8 cellular contexts compared by ENCODE assay signal in genomic region chr2:156322103-156322671, GRCh38. TPM values are rescaled to one million over a fixed set of nuclear protein-coding genes. Genes with fewer than 3 reads are reported as not detected.
DNase-seq lines count a peak whose midpoint lies in the region; ATAC-seq and TF ChIP-seq lines count a peak whose summit lies in the region.

No MANE protein-coding gene starts in this region.

- in situ Hi-C loops in gastrocnemius medialis (cut with MboI; ENCODE audit: low sequenced_read_pairs in 4 of 4): no loop called here

- H3K36me3 ChIP-seq in colonic mucosa (no peaks in the 10 kb centered on the region), gastrocnemius medialis (peaks cover 0 to 11% of the 10 kb centered on the region in 2 donors), uterus (no peaks in the 10 kb centered on the region)

- DNase-seq in colonic mucosa (peak; percentile 60), gastrocnemius medialis (no peak), germinal center (ENCODE audit: low spot score) (no peak), NCI-H1105 treated with DMSO at 0.1 percent for 48 hours (lab: John Stamatoyannopoulos, UW) (no peak), uterus (no peak)

- intact Hi-C loops in colonic mucosa (cut with DNase I): loop anchor here (10.0 kb wide), 2 partner anchors 127 to 947 kb away; no protein-coding TSS in a partner anchor
- intact Hi-C loops in gastrocnemius medialis (cut with DNase I; ENCODE audit: low total_unique reads): no loop called here
- intact Hi-C loops in uterus (cut with DNase I; ENCODE audit: low total_unique reads): no loop called here

- TF ChIP-seq CTCF in colonic mucosa (IDR thresholded peaks at IDR 0.05): no peak
- no peak for TF ChIP-seq CTCF in gastrocnemius medialis (IDR thresholded peaks at IDR 0.05 in 4 of 5, conservative IDR thresholded peaks at IDR 0.05 in 1 of 5)
- no peak for TF ChIP-seq CTCF in uterus (IDR thresholded peaks at IDR 0.05)

- H3K4me3 ChIP-seq in colonic mucosa: peak overlapping the region; percentile 32
- H3K4me3 ChIP-seq in gastrocnemius medialis: peak overlapping the region; percentile 47 to 59 (median 52)
- no peak overlapping the region for H3K4me3 ChIP-seq in uterus

- no peaks in the 10 kb centered on the region for H3K4me1 ChIP-seq in colonic mucosa
- H3K4me1 ChIP-seq in gastrocnemius medialis: peaks cover 11 to 16% of the 10 kb centered on the region in 2 donors
- peaks cover 0 to 12% of the 10 kb centered on the region in 2 donors for H3K4me1 ChIP-seq in uterus

- no peak overlapping the region for H3K27ac ChIP-seq in colonic mucosa
- H3K27ac ChIP-seq in gastrocnemius medialis: no peak overlapping the region
- H3K27ac ChIP-seq in uterus: no peak overlapping the region

- peak overlapping the region in 1 of 2 donors; percentile 64 for H3K9ac ChIP-seq in colonic mucosa (ENCODE audit: low read depth in 2 of 2, low read length in 2 of 2)

- TF ChIP-seq POLR2A in gastrocnemius medialis (IDR thresholded peaks at IDR 0.05): no peak
- TF ChIP-seq POLR2A in uterus (IDR thresholded peaks at IDR 0.05): no peak

- no peaks in the 10 kb centered on the region for H3K9me3 ChIP-seq in colonic mucosa
- H3K9me3 ChIP-seq in gastrocnemius medialis: no peaks in the 10 kb centered on the region
- H3K9me3 ChIP-seq in uterus: no peaks in the 10 kb centered on the region

- H3K27me3 ChIP-seq in colonic mucosa: no peaks in the 10 kb centered on the region
- peaks cover 30 to 39% (median 38%) of the 10 kb centered on the region in 3 donors for H3K27me3 ChIP-seq in gastrocnemius medialis
- H3K27me3 ChIP-seq in uterus: peaks cover 0 to 18% of the 10 kb centered on the region in 2 donors

- ATAC-seq in GM19452 (IDR thresholded peaks at IDR 0.05; ENCODE audit: unreplicated experiment) (peak; percentile 83), HG03159 (IDR thresholded peaks at IDR 0.05; ENCODE audit: unreplicated experiment) (peak; percentile 48), gastrocnemius medialis (peak in 1 of 2 donors; percentile 17), HG03039 (IDR thresholded peaks at IDR 0.05; ENCODE audit: unreplicated experiment) (no peak)

RNA-seq across cellular contexts. Expression of gene NR4A2, which starts 10.3 kb away (rescaled TPM):
- total RNA-seq in colonic mucosa (1 to 10 TPM; 2.6 to 4.7 TPM), gastrocnemius medialis (1 to 10 TPM in 3 of 4 donors, under 1 TPM in 1; 0.76 to 4.4 (median 1.6) TPM), uterus (10 to 100 TPM in 1 of 4 donors, 1 to 10 TPM in 2, under 1 TPM in 1; 0.83 to 15.9 (median 3.4) TPM)

Comparison
In these comparisons a context has a peak if more than half of its experiments do, and no peak if none do; other contexts are left out.
1. H3K4me3 ChIP-seq: peak in colonic mucosa (single experiment) and gastrocnemius medialis (4 of 4); none in uterus (0 of 2).